1 cellular context compared by ENCODE assay signal in genomic region chr1:8899046-8899445, GRCh38.
TF ChIP-seq lines count a peak whose summit lies in the region.

No MANE protein-coding gene starts in this region.

TF ChIP-seq in IMR-90, 13 proteins besides CTCF, POLR2A, EP300 and RAD21:
- TF ChIP-seq CHD1 (IDR thresholded peaks at IDR 0.05; ENCODE audit: low read depth, low read length) (no peak), ELK1 (IDR thresholded peaks at IDR 0.05; ENCODE audit: borderline replicate concordance, low read depth, low read length) (no peak), USF2 (IDR thresholded peaks at IDR 0.05; ENCODE audit: low read depth, low read length) (no peak)
